27 cellular contexts compared by ENCODE assay signal in the genomic region with DNA sequence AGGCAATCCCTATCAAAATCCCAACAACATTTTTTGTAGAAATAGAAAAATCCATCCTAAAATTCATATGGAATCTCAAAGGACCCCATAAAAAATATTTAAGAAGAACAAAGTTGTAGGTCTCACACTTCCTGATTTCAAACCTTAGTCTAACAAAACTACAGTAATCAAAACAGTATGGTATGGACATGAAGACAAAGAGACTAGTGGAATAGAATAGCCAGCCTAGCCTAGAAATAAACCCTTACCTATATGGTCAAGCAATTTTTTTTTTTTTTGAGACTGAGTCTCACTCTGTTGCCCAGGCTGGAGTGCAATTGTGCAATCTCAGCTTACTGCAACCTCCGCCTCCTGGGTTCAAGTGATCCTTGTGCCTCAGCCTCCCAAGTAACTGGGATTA.
"Had no signal": no experiment of that assay in that cellular context is flagged by ENCODE, and none has a peak within 500 bp of the region (broad histone marks: within the 10 kb centered on the region; RNA-seq: fewer than 3 reads in every experiment).

No MANE protein-coding gene starts in this region.

- DNase-seq: activated CD4-positive, alpha-beta memory T cell treated with anti-CD3 and anti-CD28 coated beads for 36 hours; activated CD4-positive, alpha-beta T cell treated with anti-CD3 and anti-CD28 coated beads for 36 hours; activated CD4-positive, alpha-beta T cell treated with anti-CD3 and anti-CD28 coated beads, Interleukin-2, amount 10 ng/mL, durations not matched to agents 24 days and 14 days; activated CD4-positive, CD25-positive, alpha-beta regulatory T cell; activated CD4-positive, CD25-positive, alpha-beta regulatory T cell treated with anti-CD3 and anti-CD28 coated beads, Interleukin-2, amount 50 U/mL, for 72 hours; activated CD8-positive, alpha-beta memory T cell treated with anti-CD3 and anti-CD28 coated beads, Interleukin-2, amount 10 ng/mL, durations not matched to agents 7 days and 5 days; activated CD8-positive, alpha-beta T cell treated with anti-CD3 and anti-CD28 coated beads, Interleukin-2, amount 10 ng/mL, durations not matched to agents 7 days and 5 days; activated gamma-delta T cell; activated naive CD4-positive, alpha-beta T cell; activated naive CD4-positive, alpha-beta T cell treated with anti-CD3 and anti-CD28 coated beads, Interleukin-2, amount 10 ng/mL, durations not matched to agents 7 days and 5 days; activated naive CD8-positive, alpha-beta T cell treated with anti-CD3 and anti-CD28 coated beads, Interleukin-2, amount 10 ng/mL, durations not matched to agents 7 days and 5 days; activated T-cell treated with anti-CD3 and anti-CD28 coated beads, Interleukin-2, amount 50 U/mL, for 1 hour; activated T-cell treated with anti-CD3 and anti-CD28 coated beads, Interleukin-2, amount 50 U/mL, for 72 hours; brain microvascular endothelial cell; dermis blood vessel endothelial cell; effector CD4-positive, alpha-beta T cell; effector memory CD8-positive, alpha-beta T cell; erythroblast; foreskin keratinocyte; gastrocnemius medialis; glutamatergic neuron; heart left ventricle; T-helper 1 cell had no signal

- H3K27ac Mint-ChIP-seq: activated CD4-positive, alpha-beta memory T cell treated with anti-CD3 and anti-CD28 coated beads for 36 hours; activated CD4-positive, alpha-beta T cell treated with anti-CD3 and anti-CD28 coated beads for 36 hours; activated CD8-positive, alpha-beta T cell treated with anti-CD3 and anti-CD28 coated beads, Interleukin-2, amount 10 ng/mL, durations not matched to agents 7 days and 5 days; activated naive CD4-positive, alpha-beta T cell treated with anti-CD3 and anti-CD28 coated beads, Interleukin-2, amount 10 ng/mL, durations not matched to agents 7 days and 5 days; activated naive CD4-positive, alpha-beta T cell treated with anti-CD3 and anti-CD28 coated beads, Interleukin-2, amount 50 U/mL, for 72 hours; activated naive CD8-positive, alpha-beta T cell treated with anti-CD3 and anti-CD28 coated beads, Interleukin-2, amount 10 ng/mL, durations not matched to agents 7 days and 5 days; activated T-cell treated with anti-CD3 and anti-CD28 coated beads, Interleukin-2, amount 50 U/mL, for 72 hours had no signal

- H3K4me3 Mint-ChIP-seq: activated CD4-positive, alpha-beta memory T cell treated with anti-CD3 and anti-CD28 coated beads for 36 hours; activated CD4-positive, alpha-beta T cell treated with anti-CD3 and anti-CD28 coated beads for 36 hours; activated CD4-positive, alpha-beta T cell treated with anti-CD3 and anti-CD28 coated beads, Interleukin-2, amount 10 ng/mL, durations not matched to agents 24 days and 14 days; activated CD8-positive, alpha-beta memory T cell treated with anti-CD3 and anti-CD28 coated beads, Interleukin-2, amount 10 ng/mL, durations not matched to agents 7 days and 5 days; activated CD8-positive, alpha-beta T cell treated with anti-CD3 and anti-CD28 coated beads, Interleukin-2, amount 10 ng/mL, durations not matched to agents 7 days and 5 days; activated naive CD4-positive, alpha-beta T cell treated with anti-CD3 and anti-CD28 coated beads, Interleukin-2, amount 10 ng/mL, durations not matched to agents 7 days and 5 days; activated naive CD8-positive, alpha-beta T cell treated with anti-CD3 and anti-CD28 coated beads, Interleukin-2, amount 10 ng/mL, durations not matched to agents 7 days and 5 days; activated T-cell treated with anti-CD3 and anti-CD28 coated beads, Interleukin-2, amount 50 U/mL, for 72 hours; central memory CD8-positive, alpha-beta T cell; effector memory CD8-positive, alpha-beta T cell had no signal

- H3K4me1 ChIP-seq: foreskin keratinocyte had no signal

- ATAC-seq: activated CD4-positive, alpha-beta T cell treated with anti-CD3 and anti-CD28 coated beads for 36 hours; activated CD8-positive, alpha-beta memory T cell treated with anti-CD3 and anti-CD28 coated beads, Interleukin-2, amount 10 ng/mL, durations not matched to agents 7 days and 5 days; activated CD8-positive, alpha-beta T cell treated with anti-CD3 and anti-CD28 coated beads, Interleukin-2, amount 10 ng/mL, durations not matched to agents 7 days and 5 days; activated naive CD4-positive, alpha-beta T cell treated with anti-CD3 and anti-CD28 coated beads, Interleukin-2, amount 50 U/mL, for 72 hours; activated T-cell treated with anti-CD3 and anti-CD28 coated beads, Interleukin-2, amount 50 U/mL, for 72 hours; effector memory CD8-positive, alpha-beta T cell; foreskin keratinocyte; gastrocnemius medialis; heart left ventricle had no signal

- H3K27me3 Mint-ChIP-seq: activated CD4-positive, alpha-beta memory T cell treated with anti-CD3 and anti-CD28 coated beads for 36 hours; activated CD4-positive, alpha-beta T cell treated with anti-CD3 and anti-CD28 coated beads for 36 hours; activated CD4-positive, alpha-beta T cell treated with anti-CD3 and anti-CD28 coated beads, Interleukin-2, amount 10 ng/mL, durations not matched to agents 24 days and 14 days; activated CD8-positive, alpha-beta memory T cell treated with anti-CD3 and anti-CD28 coated beads, Interleukin-2, amount 10 ng/mL, durations not matched to agents 7 days and 5 days; activated naive CD8-positive, alpha-beta T cell treated with anti-CD3 and anti-CD28 coated beads, Interleukin-2, amount 10 ng/mL, durations not matched to agents 7 days and 5 days; central memory CD8-positive, alpha-beta T cell; effector memory CD8-positive, alpha-beta T cell had no signal

- H3K9me3 Mint-ChIP-seq: activated CD4-positive, alpha-beta memory T cell treated with anti-CD3 and anti-CD28 coated beads for 36 hours; activated CD4-positive, alpha-beta T cell treated with anti-CD3 and anti-CD28 coated beads, Interleukin-2, amount 10 ng/mL, durations not matched to agents 24 days and 14 days; activated naive CD4-positive, alpha-beta T cell treated with anti-CD3 and anti-CD28 coated beads, Interleukin-2, amount 10 ng/mL, durations not matched to agents 7 days and 5 days; activated naive CD4-positive, alpha-beta T cell treated with anti-CD3 and anti-CD28 coated beads, Interleukin-2, amount 50 U/mL, for 72 hours; activated naive CD8-positive, alpha-beta T cell treated with anti-CD3 and anti-CD28 coated beads, Interleukin-2, amount 10 ng/mL, durations not matched to agents 7 days and 5 days; activated T-cell treated with anti-CD3 and anti-CD28 coated beads, Interleukin-2, amount 50 U/mL, for 72 hours; central memory CD8-positive, alpha-beta T cell; effector memory CD8-positive, alpha-beta T cell had no signal

- H3K27me3 ChIP-seq: brain microvascular endothelial cell, esophagus muscularis mucosa, foreskin keratinocyte, gastrocnemius medialis, heart left ventricle had no signal

- H3K27ac ChIP-seq: brain microvascular endothelial cell, coronary artery, esophagus muscularis mucosa, foreskin keratinocyte, gastrocnemius medialis, heart left ventricle had no signal

- H3K4me3 ChIP-seq: coronary artery, esophagus muscularis mucosa, gastrocnemius medialis, heart left ventricle had no signal

- H3K9me3 ChIP-seq: esophagus muscularis mucosa, gastrocnemius medialis, heart left ventricle had no signal
